1 cellular context compared by ENCODE assay signal in the genomic region with DNA sequence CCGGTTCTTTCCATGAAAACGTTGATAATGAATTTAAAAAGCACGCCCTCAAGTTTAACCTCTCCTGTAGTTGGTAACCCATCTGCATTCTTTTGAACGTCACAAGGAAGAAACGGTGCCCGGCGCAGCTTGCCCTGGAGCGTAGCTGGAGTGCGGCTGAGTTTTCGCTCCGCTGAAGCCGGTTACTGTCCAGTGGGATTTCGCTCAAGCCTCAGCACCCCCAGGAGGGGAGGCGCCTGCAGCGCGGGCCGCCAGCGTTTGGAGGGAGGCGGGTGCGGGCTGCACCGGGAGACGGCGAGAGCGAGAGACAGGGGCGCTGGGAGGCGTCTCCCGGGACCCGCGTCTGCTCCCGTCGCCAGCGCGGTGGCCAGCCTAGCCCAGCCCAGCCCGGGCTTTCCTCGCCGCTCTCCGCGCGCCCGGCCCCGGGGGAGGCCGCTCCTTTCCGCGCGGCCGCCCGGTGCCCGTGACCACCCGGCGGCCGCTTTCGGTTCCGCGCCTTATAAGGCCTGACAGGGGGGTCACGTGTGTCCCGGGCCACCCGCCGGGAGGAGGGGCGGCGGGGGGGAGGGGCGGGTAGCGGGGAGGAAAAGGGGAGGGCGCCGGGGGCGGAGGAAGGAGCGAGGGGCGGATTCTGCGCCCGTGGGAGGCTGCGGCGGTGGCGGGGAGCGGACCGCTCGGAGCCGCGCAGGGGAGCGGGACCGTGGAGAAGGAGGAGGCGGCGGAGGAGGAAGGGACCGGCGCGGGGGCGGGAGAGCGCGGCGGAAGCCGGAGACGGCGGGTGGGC.
A peak's percentile ranks its signal among the peaks of the same experiment; 100 is the strongest.
TF ChIP-seq lines count a peak whose summit lies in the region.

No MANE protein-coding gene starts in this region.

TF ChIP-seq in K562, 482 proteins besides CTCF, POLR2A, EP300 and RAD21 (continued from another document):
- TF ChIP-seq, protein P1, sequence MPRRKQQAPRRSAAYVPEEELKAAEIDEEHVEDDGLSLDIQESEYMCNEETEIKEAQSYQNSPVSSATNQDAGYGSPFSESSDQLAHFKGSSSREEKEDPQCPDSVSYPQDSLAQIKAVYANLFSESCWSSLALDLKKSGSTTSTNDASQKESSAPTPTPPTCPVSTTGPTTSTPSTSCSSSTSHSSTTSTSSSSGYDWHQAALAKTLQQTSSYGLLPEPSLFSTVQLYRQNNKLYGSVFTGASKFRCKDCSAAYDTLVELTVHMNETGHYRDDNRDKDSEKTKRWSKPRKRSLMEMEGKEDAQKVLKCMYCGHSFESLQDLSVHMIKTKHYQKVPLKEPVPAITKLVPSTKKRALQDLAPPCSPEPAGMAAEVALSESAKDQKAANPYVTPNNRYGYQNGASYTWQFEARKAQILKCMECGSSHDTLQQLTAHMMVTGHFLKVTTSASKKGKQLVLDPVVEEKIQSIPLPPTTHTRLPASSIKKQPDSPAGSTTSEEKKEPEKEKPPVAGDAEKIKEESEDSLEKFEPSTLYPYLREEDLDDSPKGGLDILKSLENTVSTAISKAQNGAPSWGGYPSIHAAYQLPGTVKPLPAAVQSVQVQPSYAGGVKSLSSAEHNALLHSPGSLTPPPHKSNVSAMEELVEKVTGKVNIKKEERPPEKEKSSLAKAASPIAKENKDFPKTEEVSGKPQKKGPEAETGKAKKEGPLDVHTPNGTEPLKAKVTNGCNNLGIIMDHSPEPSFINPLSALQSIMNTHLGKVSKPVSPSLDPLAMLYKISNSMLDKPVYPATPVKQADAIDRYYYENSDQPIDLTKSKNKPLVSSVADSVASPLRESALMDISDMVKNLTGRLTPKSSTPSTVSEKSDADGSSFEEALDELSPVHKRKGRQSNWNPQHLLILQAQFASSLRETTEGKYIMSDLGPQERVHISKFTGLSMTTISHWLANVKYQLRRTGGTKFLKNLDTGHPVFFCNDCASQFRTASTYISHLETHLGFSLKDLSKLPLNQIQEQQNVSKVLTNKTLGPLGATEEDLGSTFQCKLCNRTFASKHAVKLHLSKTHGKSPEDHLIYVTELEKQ (CRISPR knock-in tag; IDR thresholded peaks at IDR 0.05) = no peak
- TF ChIP-seq ZNF696 (CRISPR knock-in tag; conservative IDR thresholded peaks at IDR 0.05) = no peak
- TF ChIP-seq HNRNPK (IDR thresholded peaks at IDR 0.05; ENCODE audit: low read depth, low read length, poor library complexity, severe bottlenecking) = peak; percentile 67
- TF ChIP-seq, protein P2, sequence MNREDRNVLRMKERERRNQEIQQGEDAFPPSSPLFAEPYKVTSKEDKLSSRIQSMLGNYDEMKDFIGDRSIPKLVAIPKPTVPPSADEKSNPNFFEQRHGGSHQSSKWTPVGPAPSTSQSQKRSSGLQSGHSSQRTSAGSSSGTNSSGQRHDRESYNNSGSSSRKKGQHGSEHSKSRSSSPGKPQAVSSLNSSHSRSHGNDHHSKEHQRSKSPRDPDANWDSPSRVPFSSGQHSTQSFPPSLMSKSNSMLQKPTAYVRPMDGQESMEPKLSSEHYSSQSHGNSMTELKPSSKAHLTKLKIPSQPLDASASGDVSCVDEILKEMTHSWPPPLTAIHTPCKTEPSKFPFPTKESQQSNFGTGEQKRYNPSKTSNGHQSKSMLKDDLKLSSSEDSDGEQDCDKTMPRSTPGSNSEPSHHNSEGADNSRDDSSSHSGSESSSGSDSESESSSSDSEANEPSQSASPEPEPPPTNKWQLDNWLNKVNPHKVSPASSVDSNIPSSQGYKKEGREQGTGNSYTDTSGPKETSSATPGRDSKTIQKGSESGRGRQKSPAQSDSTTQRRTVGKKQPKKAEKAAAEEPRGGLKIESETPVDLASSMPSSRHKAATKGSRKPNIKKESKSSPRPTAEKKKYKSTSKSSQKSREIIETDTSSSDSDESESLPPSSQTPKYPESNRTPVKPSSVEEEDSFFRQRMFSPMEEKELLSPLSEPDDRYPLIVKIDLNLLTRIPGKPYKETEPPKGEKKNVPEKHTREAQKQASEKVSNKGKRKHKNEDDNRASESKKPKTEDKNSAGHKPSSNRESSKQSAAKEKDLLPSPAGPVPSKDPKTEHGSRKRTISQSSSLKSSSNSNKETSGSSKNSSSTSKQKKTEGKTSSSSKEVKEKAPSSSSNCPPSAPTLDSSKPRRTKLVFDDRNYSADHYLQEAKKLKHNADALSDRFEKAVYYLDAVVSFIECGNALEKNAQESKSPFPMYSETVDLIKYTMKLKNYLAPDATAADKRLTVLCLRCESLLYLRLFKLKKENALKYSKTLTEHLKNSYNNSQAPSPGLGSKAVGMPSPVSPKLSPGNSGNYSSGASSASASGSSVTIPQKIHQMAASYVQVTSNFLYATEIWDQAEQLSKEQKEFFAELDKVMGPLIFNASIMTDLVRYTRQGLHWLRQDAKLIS (CRISPR knock-in tag; IDR thresholded peaks at IDR 0.05) = 0 out of 2 replicates have a peak, but pooled peaks have one; percentile 37
- TF ChIP-seq FOXA3 (CRISPR knock-in tag; conservative IDR thresholded peaks at IDR 0.05 in 1 of 2, IDR thresholded peaks at IDR 0.05 in 1 of 2) = no peak
- TF ChIP-seq, protein P3, sequence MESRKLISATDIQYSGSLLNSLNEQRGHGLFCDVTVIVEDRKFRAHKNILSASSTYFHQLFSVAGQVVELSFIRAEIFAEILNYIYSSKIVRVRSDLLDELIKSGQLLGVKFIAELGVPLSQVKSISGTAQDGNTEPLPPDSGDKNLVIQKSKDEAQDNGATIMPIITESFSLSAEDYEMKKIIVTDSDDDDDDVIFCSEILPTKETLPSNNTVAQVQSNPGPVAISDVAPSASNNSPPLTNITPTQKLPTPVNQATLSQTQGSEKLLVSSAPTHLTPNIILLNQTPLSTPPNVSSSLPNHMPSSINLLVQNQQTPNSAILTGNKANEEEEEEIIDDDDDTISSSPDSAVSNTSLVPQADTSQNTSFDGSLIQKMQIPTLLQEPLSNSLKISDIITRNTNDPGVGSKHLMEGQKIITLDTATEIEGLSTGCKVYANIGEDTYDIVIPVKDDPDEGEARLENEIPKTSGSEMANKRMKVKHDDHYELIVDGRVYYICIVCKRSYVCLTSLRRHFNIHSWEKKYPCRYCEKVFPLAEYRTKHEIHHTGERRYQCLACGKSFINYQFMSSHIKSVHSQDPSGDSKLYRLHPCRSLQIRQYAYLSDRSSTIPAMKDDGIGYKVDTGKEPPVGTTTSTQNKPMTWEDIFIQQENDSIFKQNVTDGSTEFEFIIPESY (CRISPR knock-in tag; IDR thresholded peaks at IDR 0.05) = no peak
- no peak for TF ChIP-seq RBM39 (optimal IDR thresholded peaks at IDR 0.05; ENCODE audit: low read depth, low read length)
- TF ChIP-seq RBM14 (IDR thresholded peaks at IDR 0.05; ENCODE audit: borderline replicate concordance, insufficient read depth, low read depth, low read length) = 0 out of 2 replicates have a peak, but pooled peaks have one; percentile 50
- no peak for TF ChIP-seq ZNF57 (CRISPR knock-in tag; IDR thresholded peaks at IDR 0.05)
- TF ChIP-seq MTA3 (IDR thresholded peaks at IDR 0.05; ENCODE audit: borderline replicate concordance) = peak; percentile 75; the same call in 1 of the 2 replicates
- TF ChIP-seq YY1 (IDR thresholded peaks at IDR 0.05; ENCODE audit: borderline replicate concordance in 1 of 3, control insufficient read depth in 1 of 3, extremely low read depth in 1 of 3, insufficient read depth in 3 of 3, insufficient read length in 1 of 3, insufficient replicate concordance in 2 of 3, low read depth in 1 of 3, low read length in 2 of 3) = peak in 2 of 3 experiments; percentile 7 to 25
- no peak for TF ChIP-seq GTF2E2 (tag; IDR thresholded peaks at IDR 0.05)
- peak; percentile 75 for TF ChIP-seq ZFX (CRISPR knock-in tag; IDR thresholded peaks at IDR 0.05)
- no peak for TF ChIP-seq ZNF766 (CRISPR knock-in tag; conservative IDR thresholded peaks at IDR 0.05)
- TF ChIP-seq ATF1 (CRISPR knock-in tag; IDR thresholded peaks at IDR 0.05) = no peak
- TF ChIP-seq ATF1 (tag; IDR thresholded peaks at IDR 0.05) = 0 out of 2 replicates have a peak, but pooled peaks have one; percentile 10
- TF ChIP-seq, protein P4, sequence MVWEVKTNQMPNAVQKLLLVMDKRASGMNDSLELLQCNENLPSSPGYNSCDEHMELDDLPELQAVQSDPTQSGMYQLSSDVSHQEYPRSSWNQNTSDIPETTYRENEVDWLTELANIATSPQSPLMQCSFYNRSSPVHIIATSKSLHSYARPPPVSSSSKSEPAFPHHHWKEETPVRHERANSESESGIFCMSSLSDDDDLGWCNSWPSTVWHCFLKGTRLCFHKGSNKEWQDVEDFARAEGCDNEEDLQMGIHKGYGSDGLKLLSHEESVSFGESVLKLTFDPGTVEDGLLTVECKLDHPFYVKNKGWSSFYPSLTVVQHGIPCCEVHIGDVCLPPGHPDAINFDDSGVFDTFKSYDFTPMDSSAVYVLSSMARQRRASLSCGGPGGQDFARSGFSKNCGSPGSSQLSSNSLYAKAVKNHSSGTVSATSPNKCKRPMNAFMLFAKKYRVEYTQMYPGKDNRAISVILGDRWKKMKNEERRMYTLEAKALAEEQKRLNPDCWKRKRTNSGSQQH (CRISPR knock-in tag; IDR thresholded peaks at IDR 0.05) = no peak
- TF ChIP-seq TAF1 (IDR thresholded peaks at IDR 0.05; ENCODE audit: control insufficient read depth, extremely low read depth, insufficient read depth, low read length, severe bottlenecking) = peak; percentile 56
- TF ChIP-seq ATF7 (IDR thresholded peaks at IDR 0.05) = 0 out of 2 replicates have a peak, but pooled peaks have one; percentile 25
- TF ChIP-seq, protein P5, sequence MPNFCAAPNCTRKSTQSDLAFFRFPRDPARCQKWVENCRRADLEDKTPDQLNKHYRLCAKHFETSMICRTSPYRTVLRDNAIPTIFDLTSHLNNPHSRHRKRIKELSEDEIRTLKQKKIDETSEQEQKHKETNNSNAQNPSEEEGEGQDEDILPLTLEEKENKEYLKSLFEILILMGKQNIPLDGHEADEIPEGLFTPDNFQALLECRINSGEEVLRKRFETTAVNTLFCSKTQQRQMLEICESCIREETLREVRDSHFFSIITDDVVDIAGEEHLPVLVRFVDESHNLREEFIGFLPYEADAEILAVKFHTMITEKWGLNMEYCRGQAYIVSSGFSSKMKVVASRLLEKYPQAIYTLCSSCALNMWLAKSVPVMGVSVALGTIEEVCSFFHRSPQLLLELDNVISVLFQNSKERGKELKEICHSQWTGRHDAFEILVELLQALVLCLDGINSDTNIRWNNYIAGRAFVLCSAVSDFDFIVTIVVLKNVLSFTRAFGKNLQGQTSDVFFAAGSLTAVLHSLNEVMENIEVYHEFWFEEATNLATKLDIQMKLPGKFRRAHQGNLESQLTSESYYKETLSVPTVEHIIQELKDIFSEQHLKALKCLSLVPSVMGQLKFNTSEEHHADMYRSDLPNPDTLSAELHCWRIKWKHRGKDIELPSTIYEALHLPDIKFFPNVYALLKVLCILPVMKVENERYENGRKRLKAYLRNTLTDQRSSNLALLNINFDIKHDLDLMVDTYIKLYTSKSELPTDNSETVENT (CRISPR knock-in tag; IDR thresholded peaks at IDR 0.05) = 0 out of 2 replicates have a peak, but pooled peaks have one; percentile 49
- no peak for TF ChIP-seq KAT2B (IDR thresholded peaks at IDR 0.05; ENCODE audit: low read depth, low read length)
- TF ChIP-seq MYNN (IDR thresholded peaks at IDR 0.05) = no peak
- TF ChIP-seq MYNN (CRISPR knock-in tag; IDR thresholded peaks at IDR 0.05) = no peak
- no peak for TF ChIP-seq BRF1 (IDR thresholded peaks at IDR 0.05; ENCODE audit: borderline replicate concordance, extremely low read depth, insufficient read length)
- TF ChIP-seq U2AF1 (optimal IDR thresholded peaks at IDR 0.05; ENCODE audit: low read depth, low read length) = no peak
- TF ChIP-seq RBM15 (IDR thresholded peaks at IDR 0.05; ENCODE audit: insufficient read depth, low read length) = no peak
- no peak for TF ChIP-seq ILK (tag; IDR thresholded peaks at IDR 0.05; ENCODE audit: borderline replicate concordance, low read depth)
- peak; percentile 50; the same call in 1 of the 2 replicates for TF ChIP-seq ZBTB7A (IDR thresholded peaks at IDR 0.05; ENCODE audit: borderline replicate concordance, control insufficient read depth, low read depth, low read length)
- peak; percentile 85 for TF ChIP-seq EGR1 (conservative IDR thresholded peaks at IDR 0.05)
- TF ChIP-seq, protein P6, sequence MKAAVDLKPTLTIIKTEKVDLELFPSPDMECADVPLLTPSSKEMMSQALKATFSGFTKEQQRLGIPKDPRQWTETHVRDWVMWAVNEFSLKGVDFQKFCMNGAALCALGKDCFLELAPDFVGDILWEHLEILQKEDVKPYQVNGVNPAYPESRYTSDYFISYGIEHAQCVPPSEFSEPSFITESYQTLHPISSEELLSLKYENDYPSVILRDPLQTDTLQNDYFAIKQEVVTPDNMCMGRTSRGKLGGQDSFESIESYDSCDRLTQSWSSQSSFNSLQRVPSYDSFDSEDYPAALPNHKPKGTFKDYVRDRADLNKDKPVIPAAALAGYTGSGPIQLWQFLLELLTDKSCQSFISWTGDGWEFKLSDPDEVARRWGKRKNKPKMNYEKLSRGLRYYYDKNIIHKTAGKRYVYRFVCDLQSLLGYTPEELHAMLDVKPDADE (conservative IDR thresholded peaks at IDR 0.05; ENCODE audit: control insufficient read depth, low read depth, low read length) = 0 out of 2 replicates have a peak, but pooled peaks have one; percentile 27
- 0 out of 2 replicates have a peak, but pooled peaks have one; percentile 13 for TF ChIP-seq SOX6 (IDR thresholded peaks at IDR 0.05)
- no peak for TF ChIP-seq SP2 (IDR thresholded peaks at IDR 0.05; ENCODE audit: extremely low read depth, low read depth, low read length, poor library complexity, severe bottlenecking)
